ENCODE assay signal across 34 cellular contexts in genomic region chr19:16928351-16928750, GRCh38. TPM values are rescaled to one million over a fixed set of nuclear protein-coding genes. Genes with fewer than 3 reads are reported as not detected.
DNase-seq lines count a peak whose midpoint lies in the region; ATAC-seq and TF ChIP-seq lines count a peak whose summit lies in the region.
"Had no signal": no experiment of that assay in that cellular context is flagged by ENCODE, and none has a peak within 500 bp of the region (broad histone marks: within the 10 kb centered on the region; RNA-seq: fewer than 3 reads in every experiment).

No MANE protein-coding gene starts in this region.

- DNase-seq in SK-N-SH (no peak), CD14-positive monocyte (ENCODE audit: low spot score) (peak; percentile 6), SHP77 (lab: John Stamatoyannopoulos, UW) (no peak), HuH-7.5 (ENCODE audit: low spot score) (no peak)
- DNase-seq: 8988T; ACHN; AML-193; BE2C; C1 segment of cervical spinal cord; Caco-2; Calu3; CD4-positive, alpha-beta memory T cell; CD4-positive, alpha-beta T cell; CD4-positive, CD25-positive, alpha-beta regulatory T cell; CD8-positive, alpha-beta memory T cell; CD8-positive, alpha-beta T cell; COR-L47; DMS 273 treated with DMSO at 0.1 percent for 48 hours; DMS153; DMS53; DMS79; DMS79 treated with DMSO at 0.1 percent for 48 hours; DND-41; EL had no signal

- H3K36me3 Mint-ChIP-seq in CD14-positive monocyte, result peaks cover 0 to 4% of the 10 kb centered on the region in 2 donors
- H3K36me3 Mint-ChIP-seq: CD4-positive, CD25-positive, alpha-beta regulatory T cell; CD8-positive, alpha-beta T cell had no signal

- H3K4me3 Mint-ChIP-seq in CD14-positive monocyte, result no peak overlapping the region
- H3K4me3 Mint-ChIP-seq: B cell; CD4-positive, alpha-beta memory T cell; CD4-positive, alpha-beta T cell; CD8-positive, alpha-beta memory T cell; CD8-positive, alpha-beta T cell had no signal

- TF ChIP-seq RAD21 in SK-N-SH (IDR thresholded peaks at IDR 0.05; ENCODE audit: low read length), result no peak

- peaks cover 9 to 17% (median 9%) of the 10 kb centered on the region in 3 donors for H3K27me3 Mint-ChIP-seq in CD14-positive monocyte (ENCODE audit: low read depth in 3 of 3)

- H3K9ac ChIP-seq in SK-N-SH, result no peak overlapping the region
- H3K9ac ChIP-seq: BLaER1; BLaER1 treated with 17β-estradiol and CSF1 and Interleukin-3, amounts not matched to agents 10 nM and 100 nM had no signal

- H4K20me1 ChIP-seq in SK-N-SH (ENCODE audit: insufficient read depth), result no peaks in the 10 kb centered on the region
- H4K20me1 ChIP-seq: BLaER1; BLaER1 treated with 17β-estradiol and CSF1 and Interleukin-3, amounts not matched to agents 10 nM and 100 nM had no signal

- H3K4me2 ChIP-seq in SK-N-SH, result no peak overlapping the region
- H3K4me2 ChIP-seq: A549; BLaER1; BLaER1 treated with 17β-estradiol and CSF1 and Interleukin-3, amounts not matched to agents 10 nM and 100 nM had no signal

- POLR2A ChIA-PET in SK-N-SH (lab: Yijun Ruan, JAX) (no interaction called here), HEK293 (lab: Yijun Ruan, JAX) (no interaction called here)

- TF ChIP-seq EP300 in SK-N-SH (IDR thresholded peaks at IDR 0.05; ENCODE audit: borderline replicate concordance in 1 of 2, low read depth in 1 of 2, low read length in 1 of 2), result no peak

- H3K9me3 Mint-ChIP-seq in CD14-positive monocyte, result peaks cover 19 to 52% (median 42%) of the 10 kb centered on the region in 7 donors

- H3K4me1 ChIP-seq in SK-N-SH (ENCODE audit: control insufficient read depth in 1 of 2, insufficient read depth in 2 of 2, low read depth in 1 of 2, low read length in 1 of 2) (no peaks in the 10 kb centered on the region), HEK293 (ENCODE audit: control insufficient read depth, insufficient read depth, low read length) (no peaks in the 10 kb centered on the region)
- H3K4me1 ChIP-seq: A549; BE2C; BLaER1; BLaER1 treated with 17β-estradiol and CSF1 and Interleukin-3, amounts not matched to agents 10 nM and 100 nM; Caco-2 had no signal

- no peaks in the 10 kb centered on the region; the same call in 1 of the 2 replicates for H3K27me3 ChIP-seq in SK-N-SH (ENCODE audit: insufficient read depth)
- H3K27me3 ChIP-seq: BE2C; BLaER1; BLaER1 treated with 17β-estradiol and CSF1 and Interleukin-3, amounts not matched to agents 10 nM and 100 nM had no signal

- H3K9me2 ChIP-seq in SK-N-SH, result no peaks in the 10 kb centered on the region

- CTCF ChIA-PET in SK-N-SH (lab: Yijun Ruan, JAX) (interaction anchor here (0.7 kb wide), 1 partner anchor 13 kb away, joined by 3 read pairs; no protein-coding TSS in a partner anchor), HEK293 (lab: Yijun Ruan, JAX) (no interaction called here)

- H3K4me1 Mint-ChIP-seq in CD14-positive monocyte, result no peaks in the 10 kb centered on the region
- H3K4me1 Mint-ChIP-seq: B cell; CD4-positive, alpha-beta memory T cell; CD4-positive, CD25-positive, alpha-beta regulatory T cell; CD8-positive, alpha-beta memory T cell had no signal

- 8% methylated on average over 2 of the region's 2 CpGs for WGBS in SK-N-SH (ENCODE audit: low lambda C conversion rate)

- H3K27ac ChIP-seq in SK-N-SH (ENCODE audit: low read depth in 2 of 2, low read length in 1 of 2), result no peak overlapping the region
- no peak overlapping the region for H3K27ac ChIP-seq in HEK293 (ENCODE audit: extremely low read depth, low read depth, low read length)
- H3K27ac ChIP-seq: 22Rv1; A549; BLaER1; BLaER1 treated with 17β-estradiol and CSF1 and Interleukin-3, amounts not matched to agents 10 nM and 100 nM; C4-2B had no signal

- H3K79me2 ChIP-seq in SK-N-SH (ENCODE audit: insufficient read depth), result no peaks in the 10 kb centered on the region

- intact Hi-C loops in CD14-positive monocyte (cut with micrococcal nuclease), result no loop called here

- H3F3A ChIP-seq in SK-N-SH (replicated peaks; ENCODE audit: insufficient read depth), result no peaks in the 10 kb centered on the region

- no peak for ATAC-seq in SK-N-SH treated with all-trans-retinoic acid at 6 μM for 48 hours
- ATAC-seq: A549; CD8-positive, alpha-beta T cell had no signal

- TF ChIP-seq CTCF in SK-N-SH (IDR thresholded peaks at IDR 0.05) (no peak), CD14-positive monocyte (IDR thresholded peaks at IDR 0.05) (no peak), HEK293 (tag by site-specific recombination; IDR thresholded peaks at IDR 0.05) (no peak)

- H3K9me3 ChIP-seq in SK-N-SH (no peaks in the 10 kb centered on the region), HEK293 (ENCODE audit: control insufficient read depth, insufficient read depth, low read depth, low read length) (no peaks in the 10 kb centered on the region)
- H3K9me3 ChIP-seq: A549, BE2C had no signal

- H3K36me3 ChIP-seq in SK-N-SH (replicated peaks in 1 of 2; ENCODE audit: control insufficient read depth in 1 of 2, insufficient read depth in 2 of 2, low read length in 1 of 2) (no peaks in the 10 kb centered on the region), HEK293 (ENCODE audit: control insufficient read depth in 2 of 2, insufficient read depth in 1 of 2, low read length in 2 of 2) (no peaks in the 10 kb centered on the region)
- H3K36me3 ChIP-seq: BE2C had no signal

- no peak overlapping the region for H2AFZ ChIP-seq in SK-N-SH (ENCODE audit: low read depth)

- peak overlapping the region in 1 of 7 donors; percentile 85 for H3K27ac Mint-ChIP-seq in CD14-positive monocyte
- H3K27ac Mint-ChIP-seq: B cell; CD4-positive, alpha-beta memory T cell; CD4-positive, alpha-beta T cell; CD4-positive, CD25-positive, alpha-beta regulatory T cell; CD8-positive, alpha-beta memory T cell; CD8-positive, alpha-beta T cell had no signal

- H3K4me3 ChIP-seq in SK-N-SH (ENCODE audit: low read depth in 2 of 2, low read length in 1 of 2), result no peak overlapping the region
- H3K4me3 ChIP-seq in HEK293 (ENCODE audit: low read depth, low read length), result no peak overlapping the region
- H3K4me3 ChIP-seq: A549; BLaER1; BLaER1 treated with 17β-estradiol and CSF1 and Interleukin-3, amounts not matched to agents 10 nM and 100 nM had no signal

TF ChIP-seq in SK-N-SH treated with all-trans-retinoic acid at 6 μM for 48 hours, 23 proteins besides CTCF, POLR2A, EP300 and RAD21:
- TF ChIP-seq TOX (CRISPR knock-in tag; IDR thresholded peaks at IDR 0.05; ENCODE audit: borderline replicate concordance) (no peak), ZFP3 (CRISPR knock-in tag; IDR thresholded peaks at IDR 0.05) (peak; percentile 79)
TF ChIP-seq in SK-N-SH treated with all-trans-retinoic acid at 6 μM for 48 hours: peak in this region for 1.

TF ChIP-seq in SK-N-SH, 30 proteins besides CTCF, POLR2A, EP300 and RAD21 (continues in another document):
- TF ChIP-seq USF2 (IDR thresholded peaks at IDR 0.05; ENCODE audit: borderline replicate concordance, low read depth, low read length) (no peak), YY1 (IDR thresholded peaks at IDR 0.05; ENCODE audit: low read depth) (no peak), CHD2 (IDR thresholded peaks at IDR 0.05; ENCODE audit: low read length, partially characterized antibody) (no peak), FOSL2 (IDR thresholded peaks at IDR 0.05; ENCODE audit: borderline replicate concordance, low read depth) (no peak), TEAD4 (IDR thresholded peaks at IDR 0.05; ENCODE audit: borderline replicate concordance, insufficient read depth) (no peak), SIN3A (IDR thresholded peaks at IDR 0.05; ENCODE audit: borderline replicate concordance, low read depth, low read length) (no peak), JUND (IDR thresholded peaks at IDR 0.05) (no peak), ELF1 (IDR thresholded peaks at IDR 0.05) (no peak)

TF ChIP-seq in HEK293, 187 proteins besides CTCF, POLR2A, EP300 and RAD21:
- TF ChIP-seq ZNF623 (tag by site-specific recombination; IDR thresholded peaks at IDR 0.05), result peak; percentile 55
- peak; percentile 78 for TF ChIP-seq ZFP3 (tag by site-specific recombination; IDR thresholded peaks at IDR 0.05; ENCODE audit: low read depth)
- no peak for TF ChIP-seq ZNF146 (tag by site-specific recombination; IDR thresholded peaks at IDR 0.05)

RNA-seq across cellular contexts. Expression of gene F2RL3, which starts 39.6 kb away (rescaled TPM):
- polyA plus RNA-seq in SK-N-SH (2012; rRNA removed) (not detected in 2 replicates), CD14-positive monocyte (not detected)
- polyA plus RNA-seq in SK-N-SH (2012; cell fraction: cytosol; rRNA removed), result under 0.01 and 0.01 TPM in 2 replicates
- not detected in 2 replicates for polyA plus RNA-seq in SK-N-SH (2012; cell fraction: nucleus; rRNA removed)
- polyA plus RNA-seq: A549; AG04450; BJ; CD4-positive, alpha-beta memory T cell; CD4-positive, CD25-positive, alpha-beta regulatory T cell; CD8-positive, alpha-beta memory T cell had no signal
